In the genomic region with DNA sequence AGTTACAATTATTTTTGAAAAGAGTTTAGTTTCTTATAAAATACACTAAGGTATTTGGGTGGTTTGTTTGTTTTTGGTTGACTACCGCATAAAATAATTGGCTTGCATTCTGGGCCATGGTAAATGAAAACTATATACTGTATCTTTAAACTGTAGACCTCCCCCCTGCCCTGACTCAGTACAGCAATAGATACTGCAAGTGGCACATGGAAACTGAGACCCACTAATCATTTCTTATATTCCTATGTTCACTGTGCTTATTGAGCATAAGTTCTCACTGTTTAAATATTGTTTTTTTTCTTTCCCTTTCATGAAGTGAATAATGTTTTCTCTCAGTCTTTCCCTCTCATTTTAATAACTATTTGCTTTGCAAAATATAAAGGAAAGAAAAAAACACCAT, we compare ENCODE assay signal across 1 cellular context.
TF ChIP-seq lines count a peak whose summit lies in the region.

No MANE protein-coding gene starts in this region.

TF ChIP-seq in HepG2, 621 proteins besides CTCF, POLR2A, EP300 and RAD21:
- TF ChIP-seq, protein P1, sequence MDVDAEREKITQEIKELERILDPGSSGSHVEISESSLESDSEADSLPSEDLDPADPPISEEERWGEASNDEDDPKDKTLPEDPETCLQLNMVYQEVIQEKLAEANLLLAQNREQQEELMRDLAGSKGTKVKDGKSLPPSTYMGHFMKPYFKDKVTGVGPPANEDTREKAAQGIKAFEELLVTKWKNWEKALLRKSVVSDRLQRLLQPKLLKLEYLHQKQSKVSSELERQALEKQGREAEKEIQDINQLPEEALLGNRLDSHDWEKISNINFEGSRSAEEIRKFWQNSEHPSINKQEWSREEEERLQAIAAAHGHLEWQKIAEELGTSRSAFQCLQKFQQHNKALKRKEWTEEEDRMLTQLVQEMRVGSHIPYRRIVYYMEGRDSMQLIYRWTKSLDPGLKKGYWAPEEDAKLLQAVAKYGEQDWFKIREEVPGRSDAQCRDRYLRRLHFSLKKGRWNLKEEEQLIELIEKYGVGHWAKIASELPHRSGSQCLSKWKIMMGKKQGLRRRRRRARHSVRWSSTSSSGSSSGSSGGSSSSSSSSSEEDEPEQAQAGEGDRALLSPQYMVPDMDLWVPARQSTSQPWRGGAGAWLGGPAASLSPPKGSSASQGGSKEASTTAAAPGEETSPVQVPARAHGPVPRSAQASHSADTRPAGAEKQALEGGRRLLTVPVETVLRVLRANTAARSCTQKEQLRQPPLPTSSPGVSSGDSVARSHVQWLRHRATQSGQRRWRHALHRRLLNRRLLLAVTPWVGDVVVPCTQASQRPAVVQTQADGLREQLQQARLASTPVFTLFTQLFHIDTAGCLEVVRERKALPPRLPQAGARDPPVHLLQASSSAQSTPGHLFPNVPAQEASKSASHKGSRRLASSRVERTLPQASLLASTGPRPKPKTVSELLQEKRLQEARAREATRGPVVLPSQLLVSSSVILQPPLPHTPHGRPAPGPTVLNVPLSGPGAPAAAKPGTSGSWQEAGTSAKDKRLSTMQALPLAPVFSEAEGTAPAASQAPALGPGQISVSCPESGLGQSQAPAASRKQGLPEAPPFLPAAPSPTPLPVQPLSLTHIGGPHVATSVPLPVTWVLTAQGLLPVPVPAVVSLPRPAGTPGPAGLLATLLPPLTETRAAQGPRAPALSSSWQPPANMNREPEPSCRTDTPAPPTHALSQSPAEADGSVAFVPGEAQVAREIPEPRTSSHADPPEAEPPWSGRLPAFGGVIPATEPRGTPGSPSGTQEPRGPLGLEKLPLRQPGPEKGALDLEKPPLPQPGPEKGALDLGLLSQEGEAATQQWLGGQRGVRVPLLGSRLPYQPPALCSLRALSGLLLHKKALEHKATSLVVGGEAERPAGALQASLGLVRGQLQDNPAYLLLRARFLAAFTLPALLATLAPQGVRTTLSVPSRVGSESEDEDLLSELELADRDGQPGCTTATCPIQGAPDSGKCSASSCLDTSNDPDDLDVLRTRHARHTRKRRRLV (CRISPR knock-in tag; IDR thresholded peaks at IDR 0.05): no peak
- TF ChIP-seq, protein P2, sequence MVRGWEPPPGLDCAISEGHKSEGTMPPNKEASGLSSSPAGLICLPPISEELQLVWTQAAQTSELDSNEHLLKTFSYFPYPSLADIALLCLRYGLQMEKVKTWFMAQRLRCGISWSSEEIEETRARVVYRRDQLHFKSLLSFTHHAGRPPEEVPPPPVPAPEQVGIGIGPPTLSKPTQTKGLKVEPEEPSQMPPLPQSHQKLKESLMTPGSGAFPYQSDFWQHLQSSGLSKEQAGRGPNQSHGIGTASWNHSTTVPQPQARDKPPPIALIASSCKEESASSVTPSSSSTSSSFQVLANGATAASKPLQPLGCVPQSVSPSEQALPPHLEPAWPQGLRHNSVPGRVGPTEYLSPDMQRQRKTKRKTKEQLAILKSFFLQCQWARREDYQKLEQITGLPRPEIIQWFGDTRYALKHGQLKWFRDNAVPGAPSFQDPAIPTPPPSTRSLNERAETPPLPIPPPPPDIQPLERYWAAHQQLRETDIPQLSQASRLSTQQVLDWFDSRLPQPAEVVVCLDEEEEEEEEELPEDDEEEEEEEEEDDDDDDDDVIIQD (CRISPR knock-in tag; IDR thresholded peaks at IDR 0.05; ENCODE audit: low read depth): no peak
- TF ChIP-seq, protein P3, sequence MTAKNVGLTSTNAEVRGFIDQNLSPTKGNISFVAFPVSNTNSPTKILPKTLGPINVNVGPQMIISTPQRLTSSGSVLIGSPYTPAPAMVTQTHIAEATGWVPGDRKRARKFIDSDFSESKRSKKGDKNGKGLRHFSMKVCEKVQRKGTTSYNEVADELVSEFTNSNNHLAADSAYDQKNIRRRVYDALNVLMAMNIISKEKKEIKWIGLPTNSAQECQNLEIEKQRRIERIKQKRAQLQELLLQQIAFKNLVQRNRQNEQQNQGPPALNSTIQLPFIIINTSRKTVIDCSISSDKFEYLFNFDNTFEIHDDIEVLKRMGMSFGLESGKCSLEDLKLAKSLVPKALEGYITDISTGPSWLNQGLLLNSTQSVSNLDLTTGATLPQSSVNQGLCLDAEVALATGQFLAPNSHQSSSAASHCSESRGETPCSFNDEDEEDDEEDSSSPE (CRISPR knock-in tag; IDR thresholded peaks at IDR 0.05): no peak
- no peak for TF ChIP-seq PTBP1 (IDR thresholded peaks at IDR 0.05; ENCODE audit: low read depth, low read length, poor library complexity, severe bottlenecking)
- TF ChIP-seq, protein P4, sequence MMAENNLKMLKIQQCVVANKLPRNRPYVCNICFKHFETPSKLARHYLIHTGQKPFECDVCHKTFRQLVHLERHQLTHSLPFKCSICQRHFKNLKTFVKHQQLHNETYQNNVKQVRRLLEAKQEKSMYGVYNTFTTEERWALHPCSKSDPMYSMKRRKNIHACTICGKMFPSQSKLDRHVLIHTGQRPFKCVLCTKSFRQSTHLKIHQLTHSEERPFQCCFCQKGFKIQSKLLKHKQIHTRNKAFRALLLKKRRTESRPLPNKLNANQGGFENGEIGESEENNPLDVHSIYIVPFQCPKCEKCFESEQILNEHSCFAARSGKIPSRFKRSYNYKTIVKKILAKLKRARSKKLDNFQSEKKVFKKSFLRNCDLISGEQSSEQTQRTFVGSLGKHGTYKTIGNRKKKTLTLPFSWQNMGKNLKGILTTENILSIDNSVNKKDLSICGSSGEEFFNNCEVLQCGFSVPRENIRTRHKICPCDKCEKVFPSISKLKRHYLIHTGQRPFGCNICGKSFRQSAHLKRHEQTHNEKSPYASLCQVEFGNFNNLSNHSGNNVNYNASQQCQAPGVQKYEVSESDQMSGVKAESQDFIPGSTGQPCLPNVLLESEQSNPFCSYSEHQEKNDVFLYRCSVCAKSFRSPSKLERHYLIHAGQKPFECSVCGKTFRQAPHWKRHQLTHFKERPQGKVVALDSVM (CRISPR knock-in tag; IDR thresholded peaks at IDR 0.05): no peak
- no peak for TF ChIP-seq HMGA1 (CRISPR knock-in tag; conservative IDR thresholded peaks at IDR 0.05)
- no peak for TF ChIP-seq DPF2 (CRISPR knock-in tag; IDR thresholded peaks at IDR 0.05; ENCODE audit: borderline replicate concordance, low read depth)
TF ChIP-seq in HepG2: peak in this region for 0.
